ENCODE assay signal across 3 cellular contexts in the genomic region with DNA sequence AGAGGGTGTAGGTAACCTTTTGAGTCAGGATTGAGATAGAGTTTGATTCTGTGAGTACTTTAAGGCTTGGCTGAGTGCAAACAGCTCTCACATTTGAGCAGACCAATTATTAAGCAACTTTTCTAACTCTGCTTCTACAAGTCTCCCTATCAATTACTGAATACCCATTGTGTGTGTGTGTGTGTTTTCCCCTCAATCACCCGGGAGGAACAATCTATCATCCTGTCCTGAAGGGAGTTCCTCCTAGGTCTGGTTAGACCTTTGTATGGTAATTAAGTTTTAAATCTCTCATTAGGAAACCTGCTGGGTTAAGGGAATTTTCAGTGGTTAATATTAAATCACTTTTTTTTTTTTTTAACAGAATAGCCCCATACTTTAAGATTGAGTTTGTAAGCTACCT. TPM values are rescaled to one million over a fixed set of nuclear protein-coding genes. Genes with fewer than 3 reads are reported as not detected.
"Had no signal": no experiment of that assay in that cellular context is flagged by ENCODE, and none has a peak within 500 bp of the region (broad histone marks: within the 10 kb centered on the region; RNA-seq: fewer than 3 reads in every experiment).

No MANE protein-coding gene starts in this region.

RNA-seq across cellular contexts. Expression of gene PTPN5, which starts 28.6 kb away (rescaled TPM):
- total RNA-seq: HT-29, IMR-90, K562 had no signal
- polyA plus RNA-seq: IMR-90, K562 had no signal
